35 cellular contexts compared by ENCODE assay signal in genomic region chr6:36343109-36343508, GRCh38. TPM values are rescaled to one million over a fixed set of nuclear protein-coding genes. Genes with fewer than 3 reads are reported as not detected.
"Had no signal": no experiment of that assay in that cellular context is flagged by ENCODE, and none has a peak within 500 bp of the region (broad histone marks: within the 10 kb centered on the region; RNA-seq: fewer than 3 reads in every experiment).

No MANE protein-coding gene starts in this region.

- H3K36me3 ChIP-seq: esophagus squamous epithelium, heart right ventricle, left lung, lower lobe of right lung, thyroid gland had no signal

- H3K27me3 ChIP-seq: thyroid gland had no signal

- H3K9me3 ChIP-seq: esophagus squamous epithelium, heart right ventricle, left lung, lower lobe of right lung, thyroid gland had no signal

- H3K4me3 ChIP-seq: esophagus squamous epithelium, heart right ventricle, left lung, lower lobe of right lung, smooth muscle cell, thyroid gland had no signal

- DNase-seq: activated CD4-positive, alpha-beta memory T cell treated with anti-CD3 and anti-CD28 coated beads, Interleukin-2, amount 10 ng/mL, durations not matched to agents 7 days and 5 days; activated CD4-positive, alpha-beta T cell treated with anti-CD3 and anti-CD28 coated beads for 1 hour; activated CD4-positive, alpha-beta T cell treated with anti-CD3 and anti-CD28 coated beads, Interleukin-2, amount 10 ng/mL, durations not matched to agents 7 days and 5 days; activated CD8-positive, alpha-beta memory T cell treated with anti-CD3 and anti-CD28 coated beads, Interleukin-2, amount 50 U/mL, for 48 hours; activated gamma-delta T cell treated with Interleukin-2 at 50 U/mL for 16 hours; activated naive CD4-positive, alpha-beta T cell treated with anti-CD3 and anti-CD28 coated beads, Interleukin-2, amount 50 U/mL, for 16 hours; activated naive CD8-positive, alpha-beta T cell treated with anti-CD3 and anti-CD28 coated beads, Interleukin-2, amount 50 U/mL, for 24 hours; activated T-cell treated with anti-CD3 and anti-CD28 coated beads, Interleukin-2, amount 50 U/mL, for 24 hours; dermis blood vessel endothelial cell; effector CD4-positive, alpha-beta T cell; esophagus squamous epithelium; foreskin melanocyte; heart right ventricle; kidney glomerular epithelial cell; lower lobe of right lung; mesenchymal stem cell; naive thymus-derived CD8-positive, alpha-beta T cell; stimulated activated CD4-positive, alpha-beta T cell treated with anti-CD3 and anti-CD28 coated beads, Interleukin-1b, Interleukin-23, amount 100 ng/mL, for 48 hours; stimulated activated CD4-positive, alpha-beta T cell treated with anti-CD3 and anti-CD28 coated beads, Interleukin-4, amount 100 ng/mL, for 4 hours; stimulated activated CD8-positive, alpha-beta memory T cell treated with anti-CD3 and anti-CD28 coated beads, Interleukin-4, amount 100 ng/mL, for 48 hours; stimulated activated naive CD8-positive, alpha-beta T cell treated with anti-CD3 and anti-CD28 coated beads, Interleukin-15, amount 100 ng/mL, for 72 hours; substantia nigra; T-helper 2 cell; thyroid gland had no signal

- ATAC-seq: activated naive CD8-positive, alpha-beta T cell treated with anti-CD3 and anti-CD28 coated beads, Interleukin-2, amount 50 U/mL, for 24 hours; left lung; naive thymus-derived CD8-positive, alpha-beta T cell; sciatic nerve; stimulated activated memory B cell treated with anti-CD40 and anti-IgM and Interleukin-4, amounts not matched to agents 10 μg/mL and 1 μg/mL and 100 μg/mL, for 72 hours; stimulated activated naive CD8-positive, alpha-beta T cell treated with anti-CD3 and anti-CD28 coated beads, Interleukin-15, amount 100 ng/mL, for 72 hours; WTC11 had no signal

- H3K27ac ChIP-seq: epithelial cell of prostate, esophagus squamous epithelium, left lung, lower lobe of right lung, thyroid gland had no signal

RNA-seq across cellular contexts. Expression of gene BNIP5, which starts 6.4 kb away (rescaled TPM):
- total RNA-seq: activated CD4-positive, alpha-beta memory T cell treated with anti-CD3 and anti-CD28 coated beads, Interleukin-2, amount 10 ng/mL, durations not matched to agents 7 days and 5 days; activated CD4-positive, alpha-beta T cell treated with anti-CD3 and anti-CD28 coated beads, Interleukin-2, amount 10 ng/mL, durations not matched to agents 7 days and 5 days; bronchial epithelial cell; dermis blood vessel endothelial cell; esophagus squamous epithelium; glomerular endothelial cell; heart right ventricle; lower lobe of right lung; naive thymus-derived CD8-positive, alpha-beta T cell; omental fat pad; renal cortical epithelial cell; sciatic nerve; smooth muscle cell; thyroid gland; ureter; WTC11 had no signal

RNA-seq across cellular contexts. Expression of gene ETV7, which starts 44.4 kb away (rescaled TPM):
- total RNA-seq: bronchial epithelial cell; naive thymus-derived CD8-positive, alpha-beta T cell; smooth muscle cell had no signal
